Comparison of ENCODE assay signal across 1 cellular context in the genomic region with DNA sequence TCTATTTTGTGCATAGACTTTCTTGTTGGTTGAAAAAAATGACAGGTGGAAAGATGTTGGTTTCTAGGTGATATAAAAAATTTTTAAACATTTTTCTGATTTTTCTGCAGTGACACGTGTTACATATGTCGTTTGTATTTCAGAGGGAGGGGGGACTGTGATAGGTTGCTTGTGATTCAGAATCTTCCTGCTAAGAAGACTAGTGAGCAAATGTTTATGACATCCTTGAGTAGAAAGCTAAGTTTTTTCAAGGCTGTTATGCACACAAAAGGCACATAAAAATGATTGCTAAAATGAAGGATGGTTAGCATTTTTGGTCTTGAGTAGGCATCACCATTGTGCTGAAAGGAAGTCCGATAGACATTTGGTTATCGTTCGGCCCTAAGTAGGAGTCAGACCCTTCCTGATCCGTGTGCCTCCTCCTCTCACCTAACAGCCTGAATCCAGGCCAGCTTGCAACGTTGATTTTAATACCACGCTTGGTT.
TF ChIP-seq lines count a peak whose summit lies in the region.

No MANE protein-coding gene starts in this region.

TF ChIP-seq in HepG2, 621 proteins besides CTCF, POLR2A, EP300 and RAD21:
- no peak for TF ChIP-seq ZNF232 (CRISPR knock-in tag; IDR thresholded peaks at IDR 0.05; ENCODE audit: borderline replicate concordance)
- TF ChIP-seq, protein P1, sequence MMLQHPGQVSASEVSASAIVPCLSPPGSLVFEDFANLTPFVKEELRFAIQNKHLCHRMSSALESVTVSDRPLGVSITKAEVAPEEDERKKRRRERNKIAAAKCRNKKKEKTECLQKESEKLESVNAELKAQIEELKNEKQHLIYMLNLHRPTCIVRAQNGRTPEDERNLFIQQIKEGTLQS (CRISPR knock-in tag; IDR thresholded peaks at IDR 0.05) = no peak
